In the genomic region with DNA sequence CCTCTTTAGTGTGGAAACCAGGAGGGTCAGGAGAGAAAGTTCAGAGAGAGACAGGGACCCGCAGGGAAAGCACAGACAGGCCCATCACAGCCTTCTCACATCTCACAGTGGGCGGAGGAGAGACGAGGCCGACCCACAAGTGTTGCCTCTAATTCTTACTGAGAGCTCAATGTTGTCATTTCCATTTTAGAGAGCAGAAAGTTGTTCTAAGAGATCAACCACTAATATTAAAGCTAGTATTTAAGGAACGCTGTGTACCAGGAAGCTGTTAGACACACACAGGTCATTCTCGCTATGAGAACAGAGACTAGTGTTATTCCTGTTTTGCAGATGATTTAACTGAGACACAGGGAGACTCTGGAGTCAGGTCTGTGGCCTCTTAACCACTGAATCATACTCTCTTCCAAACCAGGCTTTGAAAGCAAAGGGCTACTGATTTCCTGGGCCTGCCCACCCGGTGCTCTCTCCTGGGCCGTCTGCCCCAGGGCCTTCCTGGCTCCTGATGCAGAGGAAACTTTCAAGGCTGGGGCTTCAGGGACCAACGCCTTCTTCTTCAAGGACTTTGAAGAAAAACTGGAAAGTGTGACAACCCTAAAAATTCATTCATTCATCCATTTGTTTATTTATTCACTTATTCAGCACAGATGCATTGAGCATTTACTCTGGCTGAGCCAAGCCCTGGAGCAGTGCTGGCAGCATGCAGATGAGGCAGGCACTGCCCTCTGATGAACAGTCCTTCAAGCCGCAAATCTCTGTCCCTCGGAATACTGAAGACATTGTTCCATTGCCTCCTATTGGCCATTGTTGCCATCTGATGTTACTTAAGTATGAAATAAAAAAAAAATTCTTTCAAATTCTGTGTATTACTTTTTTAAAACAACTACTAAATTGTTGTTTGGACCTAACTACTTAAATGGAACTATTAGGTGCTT, we compare ENCODE assay signal across 9 cellular contexts. TPM values are rescaled to one million over a fixed set of nuclear protein-coding genes. Genes with fewer than 3 reads are reported as not detected.
DNase-seq lines count a peak whose midpoint lies in the region; ATAC-seq and TF ChIP-seq lines count a peak whose summit lies in the region.
"Had no signal": no experiment of that assay in that cellular context is flagged by ENCODE, and none has a peak within 500 bp of the region (broad histone marks: within the 10 kb centered on the region; RNA-seq: fewer than 3 reads in every experiment).

No MANE protein-coding gene starts in this region.

- no peak overlapping the region for H3K27ac Mint-ChIP-seq in Caco-2 (ENCODE audit: unreplicated experiment)

- no peak for ATAC-seq in HG03175 (IDR thresholded peaks at IDR 0.05; ENCODE audit: unreplicated experiment)
- no peak for ATAC-seq in HG03025 (IDR thresholded peaks at IDR 0.05; ENCODE audit: low FRiP score, unreplicated experiment)

- POLR2A ChIA-PET in HEK293T (lab: Yijun Ruan, JAX) (no interaction called here), Caco-2 (lab: Charles Lee) (no interaction called here)

- DNase-seq in HEK293T (ENCODE audit: extremely low spot score) = peak; percentile 5
- DNase-seq in cardiac fibroblast (ENCODE audit: low read depth in 2 of 2) = peak; percentile 29 to 88
- DNase-seq in islet precursor cell = peak; percentile 79
- DNase-seq in spleen = no peak
- DNase-seq in Caco-2 = no peak
- no peak for DNase-seq in NCI-H774 (lab: John Stamatoyannopoulos, UW)
- DNase-seq: NCI-H226 had no signal

- WGBS in spleen, 5 donors = 54 to 70% (median 61%) methylated on average over 11 of the region's 11 CpGs

- intact Hi-C loops in spleen (cut with DNase I; ENCODE audit: low total_unique reads) = no loop called here
- intact Hi-C loops in Caco-2 (cut with micrococcal nuclease; ENCODE audit: unreplicated experiment) = loop anchor here (1.0 kb wide), 1 partner anchor 76 kb away; no protein-coding TSS in a partner anchor

- H3K27me3 Mint-ChIP-seq in Caco-2 (ENCODE audit: insufficient read depth, unreplicated experiment) = no peaks in the 10 kb centered on the region

- no TSS peak for BruUV-seq in Caco-2 (replicated peaks; lab: Mats Ljungman, UMichigan)

- peaks cover 5% of the 10 kb centered on the region for H3K36me3 Mint-ChIP-seq in Caco-2 (ENCODE audit: insufficient read depth, unreplicated experiment)

- H3K4me1 ChIP-seq in spleen (peaks cover 11 to 28% (median 25%) of the 10 kb centered on the region in 6 donors), Caco-2 (no peaks in the 10 kb centered on the region)

- CTCF ChIA-PET in HEK293T (lab: Yijun Ruan, JAX) = interaction anchor here (0.7 kb wide), 1 partner anchor 15 kb away, joined by 3 read pairs; no protein-coding TSS in a partner anchor
- CTCF ChIA-PET in Caco-2 (lab: Charles Lee) = interaction anchor here (0.6 to 1.4 kb wide), 4 partner anchors 26 to 76 kb away, joined by 3 to 8 read pairs (median 4); no protein-coding TSS in a partner anchor

- peak overlapping the region; percentile 50 to 79 (median 70) for H3K27ac ChIP-seq in spleen

- no peaks in the 10 kb centered on the region for H3K9me3 ChIP-seq in spleen
- H3K9me3 ChIP-seq in Caco-2 = 0 out of 2 replicates have a peak, but pooled peaks cover 3% of the 10 kb centered on the region

- H3K4me3 Mint-ChIP-seq in Caco-2 (ENCODE audit: unreplicated experiment) = no peak overlapping the region

- TF ChIP-seq CTCF in cardiac fibroblast (IDR thresholded peaks at IDR 0.05; ENCODE audit: low read depth, low read length) = no peak
- TF ChIP-seq CTCF in spleen (IDR thresholded peaks at IDR 0.05 in 8 of 11, conservative IDR thresholded peaks at IDR 0.05 in 3 of 11) = no peak
- TF ChIP-seq CTCF in Caco-2 (IDR thresholded peaks at IDR 0.05; ENCODE audit: insufficient read depth in 1 of 2, low read depth in 1 of 2, low read length in 1 of 2, severe bottlenecking in 1 of 2, unreplicated experiment in 1 of 2) = no peak

- TF ChIP-seq POLR2A in spleen (IDR thresholded peaks at IDR 0.05) = no peak

- no peak overlapping the region for H3K4me3 ChIP-seq in cardiac fibroblast (replicated peaks in 1 of 2; ENCODE audit: low read depth in 2 of 2, low read length in 2 of 2)
- no peak overlapping the region for H3K4me3 ChIP-seq in spleen
- H3K4me3 ChIP-seq in Caco-2 (ENCODE audit: low read depth, low read length) = no peak overlapping the region

- H3K27me3 ChIP-seq in spleen (replicated peaks in 1 of 7) (no peaks in the 10 kb centered on the region), Caco-2 (replicated peaks; ENCODE audit: control insufficient read depth, insufficient read depth, low read length) (no peaks in the 10 kb centered on the region)

- H3K36me3 ChIP-seq in spleen (no peaks in the 10 kb centered on the region), Caco-2 (ENCODE audit: control insufficient read depth, insufficient read depth, low read length) (no peaks in the 10 kb centered on the region)

- peaks cover 21% of the 10 kb centered on the region for H3K9me3 Mint-ChIP-seq in Caco-2 (ENCODE audit: unreplicated experiment)

- H3K4me1 Mint-ChIP-seq in Caco-2 (ENCODE audit: low read depth, unreplicated experiment) = peaks cover 16% of the 10 kb centered on the region

TF ChIP-seq in HEK293T, 16 proteins besides CTCF, POLR2A, EP300 and RAD21:
- TF ChIP-seq FOXM1 (IDR thresholded peaks at IDR 0.05; ENCODE audit: borderline replicate concordance) = no peak
- TF ChIP-seq NFRKB (IDR thresholded peaks at IDR 0.05) = no peak
- no peak for TF ChIP-seq FOXK2 (IDR thresholded peaks at IDR 0.05)
- TF ChIP-seq LEF1 (IDR thresholded peaks at IDR 0.05; ENCODE audit: borderline replicate concordance) = no peak
- TF ChIP-seq L3MBTL2 (conservative IDR thresholded peaks at IDR 0.05) = no peak
- no peak for TF ChIP-seq ARNT (IDR thresholded peaks at IDR 0.05)
- TF ChIP-seq ZNF384 (IDR thresholded peaks at IDR 0.05) = no peak
- TF ChIP-seq SP1 (IDR thresholded peaks at IDR 0.05) = no peak
- no peak for TF ChIP-seq CTBP1 (IDR thresholded peaks at IDR 0.05; ENCODE audit: borderline replicate concordance)
- no peak for TF ChIP-seq PKNOX1 (IDR thresholded peaks at IDR 0.05)
- no peak for TF ChIP-seq HDGF (IDR thresholded peaks at IDR 0.05; ENCODE audit: borderline replicate concordance)
- no peak for TF ChIP-seq SUZ12 (IDR thresholded peaks at IDR 0.05)
- TF ChIP-seq BHLHE40 (IDR thresholded peaks at IDR 0.05; ENCODE audit: borderline replicate concordance) = no peak
- no peak for TF ChIP-seq ELF4 (IDR thresholded peaks at IDR 0.05)
- no peak for TF ChIP-seq FOXA1 (IDR thresholded peaks at IDR 0.05)
- TF ChIP-seq TARDBP (IDR thresholded peaks at IDR 0.05) = no peak
TF ChIP-seq in HEK293T: peak in this region for 0.

RNA-seq across cellular contexts. Expression of gene BIN1, which starts 37.2 kb away (rescaled TPM):
- total RNA-seq in spleen = 100 to 1,000 TPM in 2 of 7 donors, 10 to 100 TPM in 5; 60.0 to 123 (median 68.8) TPM
- polyA plus RNA-seq in spleen = 100 to 1,000 TPM in 1 of 3 donors, 10 to 100 TPM in 2; 57.2 to 106 (median 71.9) TPM
- 198 and 205 TPM in 2 replicates for total RNA-seq in Caco-2 (2022)

Comparison
In these comparisons a context has a peak if more than half of its experiments do, and no peak if none do; other contexts are left out.
1. DNase-seq: peak in HEK293T (single experiment), cardiac fibroblast (2 of 2) and islet precursor cell (single experiment); none in spleen (single experiment), Caco-2 (0 of 2) and NCI-H774 (single experiment).